29 cellular contexts compared by ENCODE assay signal in genomic region chr2:100988630-100989417, GRCh38. TPM values are rescaled to one million over a fixed set of nuclear protein-coding genes. Genes with fewer than 3 reads are reported as not detected.
DNase-seq lines count a peak whose midpoint lies in the region; ATAC-seq, FAIRE-seq and TF ChIP-seq lines count a peak whose summit lies in the region.
"Had no signal": no experiment of that assay in that cellular context is flagged by ENCODE, and none has a peak within 500 bp of the region (broad histone marks: within the 10 kb centered on the region; RNA-seq: fewer than 3 reads in every experiment).

No MANE protein-coding gene starts in this region.

- no peaks in the 10 kb centered on the region for H3K9me3 ChIP-seq in kidney (ENCODE audit: control insufficient read depth in 1 of 2, low read length in 2 of 2)
- H3K9me3 ChIP-seq: colonic mucosa, esophagus muscularis mucosa, Peyer's patch, transverse colon had no signal

- no TSS peak for BruUV-seq in Calu3 (replicated peaks; lab: Mats Ljungman, UMichigan)

- H3K4me1 Mint-ChIP-seq in Calu3 (ENCODE audit: low read depth, unreplicated experiment), result no peaks in the 10 kb centered on the region
- H3K4me1 Mint-ChIP-seq in activated T-helper 17 cell treated with anti-CD3 and anti-CD28 coated beads, Interleukin-2, amount 50 U/mL, for 72 hours, result peaks cover 11% of the 10 kb centered on the region

- H3K9me3 Mint-ChIP-seq in Calu3 (ENCODE audit: low read depth, unreplicated experiment), result no peaks in the 10 kb centered on the region
- H3K9me3 Mint-ChIP-seq in activated T-helper 17 cell treated with anti-CD3 and anti-CD28 coated beads, Interleukin-2, amount 50 U/mL, for 72 hours, result no peaks in the 10 kb centered on the region
- H3K9me3 Mint-ChIP-seq: CD8-positive, alpha-beta memory T cell; effector memory CD8-positive, alpha-beta T cell; stimulated activated naive CD8-positive, alpha-beta T cell treated with anti-CD3 and anti-CD28 coated beads, Interleukin-15, amount 100 ng/mL, for 72 hours had no signal

- H3K27ac ChIP-seq in kidney (ENCODE audit: low read depth in 2 of 2, low read length in 2 of 2), result no peak overlapping the region
- H3K27ac ChIP-seq: colonic mucosa, esophagus muscularis mucosa, KMS-11, Peyer's patch, transverse colon had no signal

- no peaks in the 10 kb centered on the region for H3K27me3 Mint-ChIP-seq in Calu3 (ENCODE audit: unreplicated experiment)
- no peaks in the 10 kb centered on the region for H3K27me3 Mint-ChIP-seq in activated T-helper 17 cell treated with anti-CD3 and anti-CD28 coated beads, Interleukin-2, amount 50 U/mL, for 72 hours
- H3K27me3 Mint-ChIP-seq: CD8-positive, alpha-beta memory T cell; effector memory CD8-positive, alpha-beta T cell; stimulated activated naive CD8-positive, alpha-beta T cell treated with anti-CD3 and anti-CD28 coated beads, Interleukin-15, amount 100 ng/mL, for 72 hours had no signal

- DNase-seq in Calu3 (no peak), foreskin melanocyte (peak; percentile 59), skeletal muscle cell (ENCODE audit: low read depth) (peak; percentile 32), T-helper 9 cell (no peak), kidney (no peak), NCI-H345 (lab: John Stamatoyannopoulos, UW) (no peak)
- DNase-seq: activated CD4-positive, alpha-beta T cell treated with anti-CD3 and anti-CD28 coated beads, Interleukin-2, amount 50 U/mL, for 48 hours; activated CD4-positive, CD25-positive, alpha-beta regulatory T cell; activated CD8-positive, alpha-beta memory T cell treated with anti-CD3 and anti-CD28 coated beads, Interleukin-2, amount 50 U/mL, for 4 hours; CD8-positive, alpha-beta memory T cell; colonic mucosa; DMS53; effector memory CD8-positive, alpha-beta T cell; GF-D8; kidney glomerular epithelial cell; mammary epithelial cell; MV-4-11; NCI-H146; NCI-H524; nucleus accumbens; Peyer's patch; SIG-M5; stimulated activated naive CD8-positive, alpha-beta T cell treated with anti-CD3 and anti-CD28 coated beads, Interleukin-15, amount 100 ng/mL, for 72 hours; transverse colon had no signal

- FAIRE-seq in kidney (lab: Jason Lieb, UNC), result no peak
- FAIRE-seq: HTR-8/SVneo had no signal

- peaks cover 0 to 5% of the 10 kb centered on the region in 2 donors for H3K36me3 ChIP-seq in kidney (ENCODE audit: control insufficient read depth in 1 of 2, insufficient read depth in 2 of 2, low read length in 2 of 2)
- H3K36me3 ChIP-seq: colonic mucosa, transverse colon had no signal

- intact Hi-C loops in Calu3 (cut with micrococcal nuclease; ENCODE audit: unreplicated experiment), result loop anchor here (10.0 kb wide), 1 partner anchor 164 kb away; the partner anchor contains the start of gene NPAS2
- intact Hi-C loops in kidney (cut with DNase I), result loop anchor here (10.0 kb wide), 1 partner anchor 254 kb away; no protein-coding TSS in a partner anchor

- no peak for TF ChIP-seq CTCF in Calu3 (IDR thresholded peaks at IDR 0.05; ENCODE audit: unreplicated experiment)
- no peak for TF ChIP-seq CTCF in kidney (IDR thresholded peaks at IDR 0.05; ENCODE audit: borderline replicate concordance, extremely low read depth, insufficient read depth)

- no peak overlapping the region for H3K9ac ChIP-seq in kidney (ENCODE audit: low read length in 2 of 2)
- H3K9ac ChIP-seq: KMS-11 had no signal

- CTCF ChIA-PET in Calu3 (lab: Charles Lee), result interaction anchor here (0.6 to 1.1 kb wide), 3 partner anchors 23 to 236 kb away, joined by 4 to 8 read pairs (median 5); no protein-coding TSS in a partner anchor

- H3K4me3 ChIP-seq in skeletal muscle cell (ENCODE audit: low read depth, low read length) (no peak overlapping the region), kidney (ENCODE audit: low read length in 2 of 2) (no peak overlapping the region)
- H3K4me3 ChIP-seq: colonic mucosa, esophagus muscularis mucosa, Peyer's patch, transverse colon had no signal

- H3K36me3 Mint-ChIP-seq in Calu3 (ENCODE audit: insufficient read depth, unreplicated experiment), result peaks cover 61% of the 10 kb centered on the region
- no peaks in the 10 kb centered on the region for H3K36me3 Mint-ChIP-seq in activated T-helper 17 cell treated with anti-CD3 and anti-CD28 coated beads, Interleukin-2, amount 50 U/mL, for 72 hours (ENCODE audit: low read depth)
- H3K36me3 Mint-ChIP-seq: CD8-positive, alpha-beta memory T cell had no signal

- no peaks in the 10 kb centered on the region for H3K4me1 ChIP-seq in kidney (ENCODE audit: control insufficient read depth in 1 of 2, insufficient read depth in 1 of 2, low read depth in 1 of 2, low read length in 2 of 2)
- H3K4me1 ChIP-seq: colonic mucosa, Peyer's patch, transverse colon had no signal

- no peak for ATAC-seq in activated T-helper 17 cell treated with anti-CD3 and anti-CD28 coated beads, Interleukin-2, amount 50 U/mL, for 72 hours (replicated peaks)
- ATAC-seq in GM21360 (IDR thresholded peaks at IDR 0.05; ENCODE audit: unreplicated experiment), result no peak
- ATAC-seq: effector memory CD8-positive, alpha-beta T cell; stimulated activated naive CD8-positive, alpha-beta T cell treated with anti-CD3 and anti-CD28 coated beads, Interleukin-15, amount 100 ng/mL, for 72 hours had no signal

- peak overlapping the region; percentile 46 for H3K27ac Mint-ChIP-seq in Calu3 (ENCODE audit: unreplicated experiment)
- H3K27ac Mint-ChIP-seq in activated T-helper 17 cell treated with anti-CD3 and anti-CD28 coated beads, Interleukin-2, amount 50 U/mL, for 72 hours, result peak overlapping the region; percentile 20
- H3K27ac Mint-ChIP-seq: CD8-positive, alpha-beta memory T cell; effector memory CD8-positive, alpha-beta T cell; stimulated activated naive CD8-positive, alpha-beta T cell treated with anti-CD3 and anti-CD28 coated beads, Interleukin-15, amount 100 ng/mL, for 72 hours had no signal

- H3K4me3 Mint-ChIP-seq in Calu3 (ENCODE audit: low read depth, unreplicated experiment), result no peak overlapping the region
- H3K4me3 Mint-ChIP-seq in activated T-helper 17 cell treated with anti-CD3 and anti-CD28 coated beads, Interleukin-2, amount 50 U/mL, for 72 hours, result no peak overlapping the region
- H3K4me3 Mint-ChIP-seq: CD8-positive, alpha-beta memory T cell; effector memory CD8-positive, alpha-beta T cell; stimulated activated naive CD8-positive, alpha-beta T cell treated with anti-CD3 and anti-CD28 coated beads, Interleukin-15, amount 100 ng/mL, for 72 hours had no signal

RNA-seq across cellular contexts. Expression of gene RPL31, which starts 13.3 kb away (rescaled TPM):
- total RNA-seq in Calu3 (2022) (1,080 and 1,158 TPM in 2 replicates), kidney (1,182 TPM)
- 1,000 to 10,000 TPM; 1,159 to 1,593 TPM for total RNA-seq in activated T-helper 17 cell treated with anti-CD3 and anti-CD28 coated beads, Interleukin-2, amount 50 U/mL, for 72 hours
- 2,844 TPM for polyA plus RNA-seq in kidney (ENCODE audit: insufficient read depth, low read depth, low replicate concordance)

Comparison
In these comparisons a context has a peak if more than half of its experiments do, and no peak if none do; other contexts are left out.
1. DNase-seq: peak in foreskin melanocyte (single experiment) and skeletal muscle cell (single experiment); none in Calu3 (single experiment), T-helper 9 cell (single experiment), kidney (single experiment) and NCI-H345 (single experiment).